15 cellular contexts compared by ENCODE assay signal in genomic region chr7:3950249-3950648, GRCh38.
DNase-seq lines count a peak whose midpoint lies in the region; ATAC-seq and TF ChIP-seq lines count a peak whose summit lies in the region.
"Had no signal": no experiment of that assay in that cellular context is flagged by ENCODE, and none has a peak within 500 bp of the region (broad histone marks: within the 10 kb centered on the region; RNA-seq: fewer than 3 reads in every experiment).

No MANE protein-coding gene starts in this region.

- H3K36me3 ChIP-seq in tibial nerve: peaks cover 0 to 16% (median 0%) of the 10 kb centered on the region in 3 donors
- H3K36me3 ChIP-seq: WERI-Rb-1 had no signal

- ATAC-seq in GM18520 (IDR thresholded peaks at IDR 0.05; ENCODE audit: unreplicated experiment) (peak; percentile 82), GM21360 (IDR thresholded peaks at IDR 0.05; ENCODE audit: unreplicated experiment) (peak; percentile 92), HG02759 (IDR thresholded peaks at IDR 0.05; ENCODE audit: unreplicated experiment) (peak; percentile 86), HG03469 (IDR thresholded peaks at IDR 0.05; ENCODE audit: unreplicated experiment) (peak; percentile 64)
- ATAC-seq in activated CD4-positive, alpha-beta T cell treated with anti-CD3 and anti-CD28 coated beads for 36 hours: no peak
- ATAC-seq: T-cell had no signal

- no peak for TF ChIP-seq EP300 in tibial nerve (IDR thresholded peaks at IDR 0.05)

- no peak overlapping the region for H3K27ac Mint-ChIP-seq in activated CD4-positive, alpha-beta T cell treated with anti-CD3 and anti-CD28 coated beads for 36 hours
- H3K27ac Mint-ChIP-seq: T-cell had no signal

- H3K4me3 Mint-ChIP-seq in activated CD4-positive, alpha-beta T cell treated with anti-CD3 and anti-CD28 coated beads for 36 hours: no peak overlapping the region
- H3K4me3 Mint-ChIP-seq: central memory CD8-positive, alpha-beta T cell; T-cell had no signal

- peaks cover 3% of the 10 kb centered on the region for H3K27me3 Mint-ChIP-seq in activated CD4-positive, alpha-beta T cell treated with anti-CD3 and anti-CD28 coated beads for 36 hours

- POLR2A ChIA-PET in activated CD4-positive, alpha-beta T cell treated with anti-CD3 and anti-CD28 coated beads for 36 hours (lab: Charles Lee): no interaction called here

- TF ChIP-seq POLR2A in tibial nerve (IDR thresholded peaks at IDR 0.05): no peak

- WGBS in tibial nerve, 2 donors: 96% methylated on average over 5 of the region's 5 CpGs

- no peak for DNase-seq in activated CD4-positive, alpha-beta T cell treated with anti-CD3 and anti-CD28 coated beads, Interleukin-2, amount 50 U/mL, for 4 hours
- DNase-seq in NCI-H1105 treated with DMSO at 0.1 percent for 48 hours (lab: John Stamatoyannopoulos, UW) (no peak), tibial nerve (ENCODE audit: low spot score in 2 of 2) (no peak)
- no peak for DNase-seq in activated CD4-positive, alpha-beta T cell treated with anti-CD3 and anti-CD28 coated beads for 36 hours
- DNase-seq: effector memory CD4-positive, alpha-beta T cell; mesenchymal stem cell; NCI-H1436 treated with DMSO at 0.1 percent for 48 hours; NCI-H2227 treated with DMSO at 0.1 percent for 48 hours; T-cell; WERI-Rb-1 had no signal

- intact Hi-C loops in activated CD4-positive, alpha-beta T cell treated with anti-CD3 and anti-CD28 coated beads for 36 hours (cut with DNase I, micrococcal nuclease): no loop called here

- CTCF ChIA-PET in activated CD4-positive, alpha-beta T cell treated with anti-CD3 and anti-CD28 coated beads for 36 hours (lab: Charles Lee): no interaction called here

- TF ChIP-seq CTCF in tibial nerve (IDR thresholded peaks at IDR 0.05): no peak

- H3K4me3 ChIP-seq in tibial nerve: no peak overlapping the region

- H3K27me3 ChIP-seq in tibial nerve: no peaks in the 10 kb centered on the region

- no peaks in the 10 kb centered on the region for H3K4me1 Mint-ChIP-seq in activated CD4-positive, alpha-beta T cell treated with anti-CD3 and anti-CD28 coated beads for 36 hours
- H3K4me1 Mint-ChIP-seq: central memory CD8-positive, alpha-beta T cell; T-cell had no signal

- no peak overlapping the region for H3K27ac ChIP-seq in tibial nerve
- H3K27ac ChIP-seq: WERI-Rb-1 had no signal

- H3K4me1 ChIP-seq in tibial nerve: no peaks in the 10 kb centered on the region

- peaks cover 2% of the 10 kb centered on the region for H3K36me3 Mint-ChIP-seq in activated CD4-positive, alpha-beta T cell treated with anti-CD3 and anti-CD28 coated beads for 36 hours (ENCODE audit: low read depth)

- H3K9me3 Mint-ChIP-seq in activated CD4-positive, alpha-beta T cell treated with anti-CD3 and anti-CD28 coated beads for 36 hours (ENCODE audit: low read depth): peaks cover 2% of the 10 kb centered on the region

- H3K9me3 ChIP-seq in tibial nerve: peaks cover 0 to 4% (median 1%) of the 10 kb centered on the region in 4 donors
